In the genomic region with DNA sequence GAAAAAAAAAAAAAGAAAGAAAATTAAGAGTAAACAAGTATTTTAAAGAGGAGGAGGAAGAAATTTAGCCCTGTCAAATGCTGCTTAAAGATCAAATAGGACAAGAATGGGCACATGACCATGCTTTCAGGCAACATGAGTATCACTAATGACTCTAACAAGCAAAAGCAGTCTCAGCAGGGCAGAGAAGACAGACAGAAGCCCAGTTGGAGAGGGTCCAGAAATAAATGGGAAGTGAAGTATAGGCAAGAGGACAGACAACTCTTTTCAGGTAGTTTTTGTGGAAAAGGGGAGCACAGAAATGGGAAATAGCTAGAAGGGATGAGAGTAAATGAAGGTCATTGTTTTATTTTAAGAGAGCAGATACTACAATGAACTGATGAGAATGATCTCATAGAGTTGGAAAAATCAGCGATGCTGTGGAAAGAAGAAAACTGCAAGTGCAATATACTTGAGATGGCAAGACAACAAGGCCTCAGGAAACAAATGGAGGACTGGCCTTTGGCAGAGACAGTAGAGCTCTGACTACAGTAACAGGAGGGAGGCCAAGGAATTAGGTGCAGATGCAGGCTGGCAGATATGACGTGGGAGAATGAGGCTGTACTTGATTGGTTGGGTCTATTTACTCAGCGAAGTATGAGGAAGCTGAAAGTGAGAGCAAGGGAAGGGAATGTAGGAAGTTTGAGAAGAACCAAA, we compare ENCODE assay signal across 13 cellular contexts. TPM values are rescaled to one million over a fixed set of nuclear protein-coding genes. Genes with fewer than 3 reads are reported as not detected.
DNase-seq lines count a peak whose midpoint lies in the region; ATAC-seq, FAIRE-seq and TF ChIP-seq lines count a peak whose summit lies in the region.
"Had no signal": no experiment of that assay in that cellular context is flagged by ENCODE, and none has a peak within 500 bp of the region (broad histone marks: within the 10 kb centered on the region; RNA-seq: fewer than 3 reads in every experiment).

No MANE protein-coding gene starts in this region.

- H4K12ac ChIP-seq in trophoblast cell (ENCODE audit: low read depth, low read length) = no peak overlapping the region

- no peak overlapping the region for H3K4me3 Mint-ChIP-seq in activated naive CD4-positive, alpha-beta T cell treated with anti-CD3 and anti-CD28 coated beads, Interleukin-2, amount 10 ng/mL, durations not matched to agents 7 days and 5 days
- H3K4me3 Mint-ChIP-seq: nephron progenitor cell; stimulated activated naive CD8-positive, alpha-beta T cell treated with anti-CD3 and anti-CD28 coated beads, Interleukin-15, amount 100 ng/mL, for 72 hours had no signal

- H3K9ac ChIP-seq in fibroblast of lung (ENCODE audit: insufficient read depth, low read length) (no peak overlapping the region), trophoblast cell (ENCODE audit: low read length) (peak overlapping the region; percentile 27)

- TF ChIP-seq CTCF in fibroblast of lung (conservative IDR thresholded peaks at IDR 0.05 in 1 of 2, IDR thresholded peaks at IDR 0.05 in 1 of 2; ENCODE audit: low read depth in 1 of 2, low read length in 2 of 2) = no peak

- no peaks in the 10 kb centered on the region for H3K27me3 ChIP-seq in fibroblast of lung (ENCODE audit: control insufficient read depth, insufficient read depth, low read length)
- no peaks in the 10 kb centered on the region for H3K27me3 ChIP-seq in trophoblast cell (ENCODE audit: insufficient read depth, low read length)
- H3K27me3 ChIP-seq in HAP-1 (ENCODE audit: low read depth) = no peaks in the 10 kb centered on the region
- H3K27me3 ChIP-seq: hepatocyte had no signal

- ATAC-seq in HG02852 (IDR thresholded peaks at IDR 0.05; ENCODE audit: unreplicated experiment) (no peak), GM19452 (IDR thresholded peaks at IDR 0.05; ENCODE audit: unreplicated experiment) (no peak)
- ATAC-seq: stimulated activated naive CD8-positive, alpha-beta T cell treated with anti-CD3 and anti-CD28 coated beads, Interleukin-15, amount 100 ng/mL, for 72 hours had no signal

- H4K20me1 ChIP-seq in fibroblast of lung (ENCODE audit: control insufficient read depth, extremely low read depth, insufficient read depth, low read length) = no peaks in the 10 kb centered on the region

- DNase-seq in GM19239 (ENCODE audit: insufficient read length, low spot score) (no peak), RKO (ENCODE audit: low spot score) (peak; percentile 7), fibroblast of lung (ENCODE audit: low read depth in 2 of 2) (peak; percentile 28 to 41), trophoblast cell (peak; percentile 84 to 91), HAP-1 (ENCODE audit: low spot score in 2 of 2) (no peak)
- no peak for DNase-seq in activated naive CD4-positive, alpha-beta T cell treated with anti-CD3 and anti-CD28 coated beads, Interleukin-2, amount 10 ng/mL, durations not matched to agents 7 days and 5 days
- DNase-seq: activated naive CD4-positive, alpha-beta T cell; nephron progenitor cell; stimulated activated naive CD8-positive, alpha-beta T cell treated with anti-CD3 and anti-CD28 coated beads, Interleukin-15, amount 100 ng/mL, for 72 hours had no signal

- H3K79me2 ChIP-seq in fibroblast of lung (ENCODE audit: control insufficient read depth, insufficient read depth, low read length) = no peaks in the 10 kb centered on the region
- H3K79me2 ChIP-seq in trophoblast cell (ENCODE audit: control insufficient read depth, insufficient read depth, low read length, poor library complexity) = no peaks in the 10 kb centered on the region
- H3K79me2 ChIP-seq: hepatocyte had no signal

- no peak overlapping the region for H3K4me2 ChIP-seq in fibroblast of lung (ENCODE audit: extremely low read depth, insufficient read depth, low read length)
- H3K4me2 ChIP-seq in trophoblast cell (ENCODE audit: low read length) = no peak overlapping the region
- H3K4me2 ChIP-seq: hepatocyte had no signal

- no peaks in the 10 kb centered on the region for H3K79me1 ChIP-seq in trophoblast cell (ENCODE audit: low read length)

- CTCF ChIA-PET in activated naive CD4-positive, alpha-beta T cell treated with anti-CD3 and anti-CD28 coated beads, Interleukin-2, amount 10 ng/mL, durations not matched to agents 7 days and 5 days (lab: Charles Lee) = no interaction called here

- H3K9me3 ChIP-seq in fibroblast of lung (ENCODE audit: control insufficient read depth, insufficient read depth, low read depth, low read length) (no peaks in the 10 kb centered on the region), trophoblast cell (ENCODE audit: insufficient read depth, low read depth, low read length) (no peaks in the 10 kb centered on the region), HAP-1 (no peaks in the 10 kb centered on the region)

- H3K27ac ChIP-seq in fibroblast of lung (ENCODE audit: insufficient read depth, low read length) (no peak overlapping the region), trophoblast cell (ENCODE audit: low read depth, low read length) (no peak overlapping the region)
- H3K27ac ChIP-seq: hepatocyte, VCaP had no signal

- no peak overlapping the region for H3K4ac ChIP-seq in trophoblast cell (ENCODE audit: low read depth, low read length)

- no peaks in the 10 kb centered on the region for H3K4me1 Mint-ChIP-seq in activated naive CD4-positive, alpha-beta T cell treated with anti-CD3 and anti-CD28 coated beads, Interleukin-2, amount 10 ng/mL, durations not matched to agents 7 days and 5 days
- H3K4me1 Mint-ChIP-seq: stimulated activated naive CD8-positive, alpha-beta T cell treated with anti-CD3 and anti-CD28 coated beads, Interleukin-15, amount 100 ng/mL, for 72 hours had no signal

- H2BK12ac ChIP-seq in trophoblast cell (ENCODE audit: low read length) = no peak overlapping the region

- FAIRE-seq in GM19239 (lab: Jason Lieb, UNC) = peak; percentile 77

- H4K8ac ChIP-seq in trophoblast cell (ENCODE audit: low read depth, low read length) = no peak overlapping the region

- no CpG with 5 or more reads among the region's 3 CpGs for whole genome bisulfite sequencing in trophoblast cell (ENCODE audit: extremely low coverage, insufficient coverage, insufficient read length)

- no peak overlapping the region for H3K14ac ChIP-seq in trophoblast cell (ENCODE audit: low read length)

- H3K36me3 Mint-ChIP-seq in activated naive CD4-positive, alpha-beta T cell treated with anti-CD3 and anti-CD28 coated beads, Interleukin-2, amount 10 ng/mL, durations not matched to agents 7 days and 5 days = no peaks in the 10 kb centered on the region

- H2AK5ac ChIP-seq in trophoblast cell (ENCODE audit: low read length) = no peak overlapping the region

- no peak overlapping the region for H3K18ac ChIP-seq in trophoblast cell (ENCODE audit: low read length)

- no peak overlapping the region for H2BK120ac ChIP-seq in trophoblast cell (ENCODE audit: insufficient read depth, low read length, poor library complexity)

- H3K36me3 ChIP-seq in fibroblast of lung (ENCODE audit: control insufficient read depth, insufficient read depth, low read length) (no peaks in the 10 kb centered on the region), trophoblast cell (ENCODE audit: control insufficient read depth in 1 of 2, insufficient read depth in 2 of 2, low read length in 2 of 2) (no peaks in the 10 kb centered on the region), HAP-1 (replicated peaks) (no peaks in the 10 kb centered on the region)

- H2BK5ac ChIP-seq in trophoblast cell (ENCODE audit: low read depth, low read length, poor library complexity) = no peak overlapping the region

- in situ Hi-C loops in HAP-1 (cut with MboI; ENCODE audit: low sequenced_read_pairs) = no loop called here

- peak overlapping the region; percentile 20 for H2AFZ ChIP-seq in fibroblast of lung (ENCODE audit: low read length)
- H2AFZ ChIP-seq in trophoblast cell (ENCODE audit: insufficient read depth, low read length, poor library complexity) = no peak overlapping the region
- H2AFZ ChIP-seq: hepatocyte had no signal

- no peaks in the 10 kb centered on the region for H3K27me3 Mint-ChIP-seq in activated naive CD4-positive, alpha-beta T cell treated with anti-CD3 and anti-CD28 coated beads, Interleukin-2, amount 10 ng/mL, durations not matched to agents 7 days and 5 days

- H3K23ac ChIP-seq in trophoblast cell (ENCODE audit: low read length) = no peak overlapping the region

- H3K4me1 ChIP-seq in fibroblast of lung (ENCODE audit: control insufficient read depth, extremely low read depth, insufficient read depth, low read length) (no peaks in the 10 kb centered on the region), trophoblast cell (ENCODE audit: control insufficient read depth in 1 of 2, insufficient read depth in 2 of 2, low read length in 2 of 2) (peaks cover 2% of the 10 kb centered on the region in 2 experiments), HAP-1 (no peaks in the 10 kb centered on the region)

- no peaks in the 10 kb centered on the region for H3K9me3 Mint-ChIP-seq in activated naive CD4-positive, alpha-beta T cell treated with anti-CD3 and anti-CD28 coated beads, Interleukin-2, amount 10 ng/mL, durations not matched to agents 7 days and 5 days
- H3K9me3 Mint-ChIP-seq: nephron progenitor cell; stimulated activated naive CD8-positive, alpha-beta T cell treated with anti-CD3 and anti-CD28 coated beads, Interleukin-15, amount 100 ng/mL, for 72 hours had no signal

- H4K91ac ChIP-seq in trophoblast cell (ENCODE audit: low read depth, low read length) = no peak overlapping the region

- no peak overlapping the region for H3K27ac Mint-ChIP-seq in activated naive CD4-positive, alpha-beta T cell treated with anti-CD3 and anti-CD28 coated beads, Interleukin-2, amount 10 ng/mL, durations not matched to agents 7 days and 5 days
- H3K27ac Mint-ChIP-seq: nephron progenitor cell had no signal

- no peak overlapping the region for H3K4me3 ChIP-seq in fibroblast of lung (replicated peaks in 1 of 4; ENCODE audit: control extremely low read depth in 1 of 4, insufficient read depth in 1 of 4, low read depth in 3 of 4, low read length in 4 of 4)
- H3K4me3 ChIP-seq in trophoblast cell (ENCODE audit: low read depth, low read length) = no peak overlapping the region
- H3K4me3 ChIP-seq in HAP-1 = no peak overlapping the region
- H3K4me3 ChIP-seq: hepatocyte had no signal

RNA-seq across cellular contexts. Expression of a gene that starts 40.3 kb away (rescaled TPM):
- total RNA-seq in fibroblast of lung = 0.77 and 0.83 TPM in 2 replicates
- 0.24 and 0.28 TPM in 2 replicates for polyA plus RNA-seq in fibroblast of lung
- polyA plus RNA-seq in fibroblast of lung (2012) = 0.29 and 0.35 TPM in 2 replicates
- polyA minus RNA-seq in fibroblast of lung (ENCODE audit: low replicate concordance) = 0.26 and 1.5 TPM in 2 replicates
- 0.37 and 0.45 TPM in 2 replicates for polyA plus RNA-seq in trophoblast cell (2013)

Comparison
In these comparisons a context has a peak if more than half of its experiments do, and no peak if none do; other contexts are left out.
1. DNase-seq: peak in RKO (single experiment), fibroblast of lung (2 of 2) and trophoblast cell (2 of 2); none in GM19239 (single experiment), activated naive CD4-positive, alpha-beta T cell treated with anti-CD3 and anti-CD28 coated beads, Interleukin-2, amount 10 ng/mL, durations not matched to agents 7 days and 5 days (single experiment) and HAP-1 (0 of 2).